ENCODE assay signal across 12 cellular contexts in the genomic region with DNA sequence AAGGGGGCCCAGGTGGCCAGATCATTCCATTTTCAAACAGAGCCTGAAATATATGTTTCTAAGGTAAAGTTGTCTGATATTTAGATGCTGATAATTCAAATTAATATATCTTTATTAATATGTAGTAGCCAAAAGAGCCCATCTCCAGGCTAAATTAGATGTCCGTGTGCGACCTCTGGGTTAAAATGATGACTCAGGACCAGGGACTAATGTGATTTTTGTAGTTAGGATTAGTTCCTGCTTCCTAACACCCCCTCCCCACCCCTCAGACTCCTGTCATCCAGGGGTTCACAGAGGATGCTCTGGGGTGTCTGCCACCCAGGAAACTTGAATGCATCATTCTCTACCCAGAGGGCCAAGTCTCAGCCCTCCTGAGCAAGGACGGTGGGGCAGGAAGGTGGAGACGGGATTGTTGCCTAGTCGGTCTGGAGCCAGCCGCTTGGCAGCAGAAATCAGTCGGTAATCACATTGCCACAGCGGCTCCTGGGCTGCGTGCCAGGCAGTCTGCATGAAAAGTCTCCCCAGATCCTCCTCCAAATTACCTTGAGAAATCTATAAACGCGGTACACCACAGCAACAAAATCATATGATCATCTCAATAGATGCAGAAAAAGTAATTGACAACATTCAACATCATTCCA. TPM values are rescaled to one million over a fixed set of nuclear protein-coding genes. Genes with fewer than 3 reads are reported as not detected.
DNase-seq lines count a peak whose midpoint lies in the region; ATAC-seq and TF ChIP-seq lines count a peak whose summit lies in the region.
"Had no signal": no experiment of that assay in that cellular context is flagged by ENCODE, and none has a peak within 500 bp of the region (broad histone marks: within the 10 kb centered on the region; RNA-seq: fewer than 3 reads in every experiment).

No MANE protein-coding gene starts in this region.

- H3K4me1 ChIP-seq in osteoblast (ENCODE audit: insufficient read depth, low read length) (peaks cover 2% of the 10 kb centered on the region), Peyer's patch (no peaks in the 10 kb centered on the region), mesendoderm (ENCODE audit: control insufficient read depth, low read depth, low read length) (no peaks in the 10 kb centered on the region)

- no peak for ATAC-seq in HG02610 (IDR thresholded peaks at IDR 0.05; ENCODE audit: unreplicated experiment)

- H3K4me3 ChIP-seq in osteoblast (ENCODE audit: insufficient read depth, low read length): no peak overlapping the region
- H3K4me3 ChIP-seq in Peyer's patch: no peak overlapping the region
- H3K4me3 ChIP-seq in mesendoderm (ENCODE audit: low read length): no peak overlapping the region

- H2AK5ac ChIP-seq in mesendoderm (ENCODE audit: low read length): no peak overlapping the region

- TF ChIP-seq CTCF in osteoblast (IDR thresholded peaks at IDR 0.05; ENCODE audit: extremely low read depth, low read depth, low read length) (no peak), Peyer's patch (IDR thresholded peaks at IDR 0.05) (no peak)

- no CpG with 5 or more reads among the region's 11 CpGs for WGBS in mesendoderm (ENCODE audit: extremely low coverage, insufficient coverage, low lambda C conversion rate)

- H3K9me3 ChIP-seq in osteoblast (ENCODE audit: low read depth, low read length) (no peaks in the 10 kb centered on the region), Peyer's patch (no peaks in the 10 kb centered on the region)

- H2AFZ ChIP-seq in osteoblast (ENCODE audit: low read length): no peak overlapping the region

- no peaks in the 10 kb centered on the region for H3K79me2 ChIP-seq in osteoblast (ENCODE audit: insufficient read depth, low read length)
- no peaks in the 10 kb centered on the region for H3K79me2 ChIP-seq in mesendoderm (ENCODE audit: control insufficient read depth, insufficient read depth, low read length)

- H3K23ac ChIP-seq in mesendoderm (ENCODE audit: low read length): no peak overlapping the region

- no peak overlapping the region for H3K56ac ChIP-seq in mesendoderm (ENCODE audit: low read length)

- H3K4me2 ChIP-seq in osteoblast (ENCODE audit: insufficient read depth, low read length): no peak overlapping the region
- no peak overlapping the region for H3K4me2 ChIP-seq in mesendoderm (ENCODE audit: low read length)

- H3K36me3 ChIP-seq in osteoblast (ENCODE audit: insufficient read depth, low read length) (no peaks in the 10 kb centered on the region), Peyer's patch (no peaks in the 10 kb centered on the region), mesendoderm (ENCODE audit: control insufficient read depth, insufficient read depth, low read length) (no peaks in the 10 kb centered on the region)

- peak; percentile 74 for DNase-seq in H4 (ENCODE audit: low spot score)
- peak; percentile 67 for DNase-seq in NCI-H69 (lab: John Stamatoyannopoulos, UW)
- DNase-seq in dermis blood vessel endothelial cell: peak; percentile 59
- DNase-seq in osteoblast (ENCODE audit: insufficient read length, low spot score, missing footprints): peak; percentile 82
- no peak for DNase-seq in SW480 (ENCODE audit: low spot score)
- no peak for DNase-seq in Peyer's patch
- no peak for DNase-seq in mesendoderm
- DNase-seq: activated B cell treated with CpG ODN at 0.5 μM for 24 hours, NCI-H510A had no signal

- TF ChIP-seq POLR2A in Peyer's patch (IDR thresholded peaks at IDR 0.05): no peak

- H3K4ac ChIP-seq in mesendoderm (ENCODE audit: low read depth, low read length): no peak overlapping the region

- peaks cover 3% of the 10 kb centered on the region for H3K27me3 ChIP-seq in osteoblast (ENCODE audit: insufficient read depth, low read length)
- no peaks in the 10 kb centered on the region for H3K27me3 ChIP-seq in Peyer's patch
- H3K27me3 ChIP-seq in mesendoderm (ENCODE audit: insufficient read depth, low read length, poor library complexity): no peaks in the 10 kb centered on the region

- no peak overlapping the region for H4K8ac ChIP-seq in mesendoderm (ENCODE audit: low read depth, low read length)

- H4K5ac ChIP-seq in mesendoderm (ENCODE audit: low read length): no peak overlapping the region

- no peaks in the 10 kb centered on the region for H3K79me1 ChIP-seq in mesendoderm (ENCODE audit: low read length)

- no peak overlapping the region for H2BK15ac ChIP-seq in mesendoderm (replicated peaks; ENCODE audit: low read depth)

- H3K9ac ChIP-seq in mesendoderm (ENCODE audit: low read length): no peak overlapping the region

- no peak overlapping the region for H3K18ac ChIP-seq in mesendoderm (ENCODE audit: low read length)

- H3K27ac ChIP-seq in osteoblast (ENCODE audit: low read depth, low read length): no peak overlapping the region
- H3K27ac ChIP-seq in Peyer's patch: no peak overlapping the region
- H3K27ac ChIP-seq in mesendoderm (ENCODE audit: low read depth, low read length): no peak overlapping the region

- no peaks in the 10 kb centered on the region for H4K20me1 ChIP-seq in osteoblast (ENCODE audit: insufficient read depth, low read length)

- H2BK5ac ChIP-seq in mesendoderm (ENCODE audit: low read length): no peak overlapping the region

- no peak overlapping the region for H2BK120ac ChIP-seq in mesendoderm (ENCODE audit: low read depth, low read length)

RNA-seq across cellular contexts. Expression of a gene that starts 29.8 kb away (rescaled TPM):
- 0.06 TPM in 1 of 2 replicates, not detected in the other for total RNA-seq in H4 (2014; rRNA removed; shearing (Covaris generic))
- not detected in 2 replicates for total RNA-seq in dermis blood vessel endothelial cell
- not detected in 2 replicates for total RNA-seq in osteoblast
- total RNA-seq in Peyer's patch: 1 to 10 TPM in 2 of 4 donors, not detected in 2; 1.1 to 2.8 TPM
- polyA plus RNA-seq in mesendoderm (2013, experiment 1 of 2): 0.06 TPM
- under 0.01 TPM for polyA plus RNA-seq in mesendoderm (2013, experiment 2 of 2)
- total RNA-seq: activated B cell treated with CpG ODN at 0.5 μM for 24 hours, skeletal muscle tissue, subcutaneous adipose tissue had no signal

RNA-seq across cellular contexts. Expression of a gene that starts 59.3 kb away (rescaled TPM):
- total RNA-seq in H4 (2014; rRNA removed; shearing (Covaris generic)): 1.1 and 1.5 TPM in 2 replicates
- total RNA-seq in dermis blood vessel endothelial cell (3.4 and 6.0 TPM in 2 replicates), osteoblast (4.3 and 5.6 TPM in 2 replicates), Peyer's patch (10 to 100 TPM in 2 of 4 donors, 1 to 10 TPM in 2; 3.3 to 12.1 (median 8.4) TPM)
- 6.1 TPM for polyA plus RNA-seq in mesendoderm (2013, experiment 1 of 2)
- 7.0 TPM for polyA plus RNA-seq in mesendoderm (2013, experiment 2 of 2)

Comparison
In these comparisons a context has a peak if more than half of its experiments do, and no peak if none do; other contexts are left out.
1. DNase-seq: peak in H4 (single experiment), NCI-H69 (single experiment), dermis blood vessel endothelial cell (single experiment) and osteoblast (single experiment); none in SW480 (single experiment), Peyer's patch (0 of 3) and mesendoderm (single experiment).